ENCODE assay signal across 9 cellular contexts in the genomic region with DNA sequence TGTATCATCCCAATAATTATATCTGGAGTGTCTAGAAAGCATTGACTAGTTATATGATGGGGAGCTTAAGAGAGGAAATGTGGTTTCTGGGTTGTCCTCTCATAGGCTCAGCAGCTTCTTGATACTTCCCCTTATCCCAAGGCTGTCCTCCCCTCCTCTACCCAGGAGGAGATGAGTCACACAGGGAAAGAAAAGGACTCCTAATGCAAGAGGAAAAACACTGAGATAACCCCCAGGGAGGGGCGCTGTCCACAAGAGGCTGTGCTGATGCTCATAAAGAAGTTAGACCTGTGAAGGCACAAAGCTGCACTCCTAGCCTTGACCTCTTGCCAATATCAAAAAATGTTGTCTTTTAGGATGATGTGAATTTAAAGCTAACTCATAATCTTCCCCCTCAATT. TPM values are rescaled to one million over a fixed set of nuclear protein-coding genes. Genes with fewer than 3 reads are reported as not detected.
A peak's percentile ranks its signal among the peaks of the same experiment; 100 is the strongest.
DNase-seq lines count a peak whose midpoint lies in the region; ATAC-seq and TF ChIP-seq lines count a peak whose summit lies in the region.
"Had no signal": no experiment of that assay in that cellular context is flagged by ENCODE, and none has a peak within 500 bp of the region (broad histone marks: within the 10 kb centered on the region; RNA-seq: fewer than 3 reads in every experiment).

No MANE protein-coding gene starts in this region.

- peak; percentile 67 for DNase-seq in ELF-1 (ENCODE audit: low read depth, low spot score)
- DNase-seq in MG63, result peak; percentile 70
- DNase-seq in astrocyte of the spinal cord (ENCODE audit: low read depth, low spot score), result peak; percentile 80
- DNase-seq in lung (ENCODE audit: low spot score), result no peak
- no peak for DNase-seq in pons (ENCODE audit: low spot score)
- no peak for DNase-seq in anterior cingulate cortex (lab: John Stamatoyannopoulos, UW)
- no peak for DNase-seq in NCI-H526 (lab: John Stamatoyannopoulos, UW)
- DNase-seq: NCI-H1092 treated with DMSO at 0.1 percent for 48 hours had no signal

- H3K27ac ChIP-seq in lung (ENCODE audit: low read depth in 1 of 2, low read length in 1 of 2), result no peak overlapping the region

- H3K9me3 ChIP-seq in MG63 (no peaks in the 10 kb centered on the region), lung (ENCODE audit: control insufficient read depth in 2 of 2, insufficient read depth in 1 of 2, low read length in 1 of 2) (no peaks in the 10 kb centered on the region)

- no peaks in the 10 kb centered on the region for H3K36me3 ChIP-seq in MG63
- H3K36me3 ChIP-seq in lung (ENCODE audit: control insufficient read depth in 2 of 2, insufficient read depth in 2 of 2, low read length in 2 of 2), result no peaks in the 10 kb centered on the region

- TF ChIP-seq CTCF in astrocyte of the spinal cord (IDR thresholded peaks at IDR 0.05; ENCODE audit: low read depth, low read length) (peak; percentile 27), lung (IDR thresholded peaks at IDR 0.05; ENCODE audit: control extremely low read depth, extremely low read depth) (no peak)

- 67 to 75% methylated on average over 1 of the region's 1 CpG for WGBS in lung, 2 donors

- H3K27me3 ChIP-seq in MG63 (no peaks in the 10 kb centered on the region), lung (ENCODE audit: control insufficient read depth, insufficient read depth) (no peaks in the 10 kb centered on the region)

- ATAC-seq in lung (ENCODE audit: insufficient read depth, low FRiP score), result peak; percentile 58
- ATAC-seq in HG02938 (IDR thresholded peaks at IDR 0.05; ENCODE audit: unreplicated experiment), result no peak

- in situ Hi-C loops in astrocyte of the spinal cord (cut with HindIII; ENCODE audit: low sequenced_read_pairs), result no loop called here

- no peak overlapping the region for H3K4me3 ChIP-seq in MG63
- no peak overlapping the region for H3K4me3 ChIP-seq in astrocyte of the spinal cord (ENCODE audit: low read depth, low read length)
- no peak overlapping the region for H3K4me3 ChIP-seq in lung

- H3K4me1 ChIP-seq in lung (ENCODE audit: control insufficient read depth in 2 of 2, insufficient read depth in 2 of 2, low read length in 2 of 2), result no peaks in the 10 kb centered on the region

RNA-seq across cellular contexts. Expression of gene GYG1, which starts 28.8 kb away (rescaled TPM):
- 76.3 and 96.1 TPM in 2 replicates for total RNA-seq in MG63 (2014; rRNA removed; shearing (Covaris generic); ENCODE audit: low replicate concordance)
- 10 to 100 TPM; 41.8 to 78.7 TPM for total RNA-seq in lung
- 100 to 1,000 TPM in 1 of 2 donors, 10 to 100 TPM in 1; 23.2 to 115 TPM for polyA plus RNA-seq in lung

Comparison
In these comparisons a context has a peak if more than half of its experiments do, and no peak if none do; other contexts are left out.
1. DNase-seq: peak in ELF-1 (single experiment), MG63 (single experiment) and astrocyte of the spinal cord (single experiment); none in lung (single experiment), pons (single experiment), anterior cingulate cortex (0 of 58) and NCI-H526 (0 of 2).